In the genomic region with DNA sequence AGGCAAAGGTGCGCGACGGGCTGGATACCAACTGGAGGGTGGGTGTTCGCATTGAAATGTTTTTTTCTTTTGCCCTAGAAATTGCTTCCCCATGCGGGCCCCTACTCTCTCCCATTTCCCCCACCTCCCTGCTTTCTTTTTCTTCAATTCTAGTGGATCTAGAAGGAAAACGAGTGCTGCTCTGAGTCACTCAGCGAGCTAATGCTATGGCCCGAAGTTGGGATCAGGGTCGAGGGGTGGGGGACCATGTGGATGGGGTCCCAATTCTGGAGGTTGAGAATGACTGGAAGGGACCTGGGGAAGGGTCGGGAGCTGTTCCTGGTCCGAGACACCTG, we compare ENCODE assay signal across 9 cellular contexts.
DNase-seq lines count a peak whose midpoint lies in the region; ATAC-seq and TF ChIP-seq lines count a peak whose summit lies in the region.
"Had no signal": no experiment of that assay in that cellular context is flagged by ENCODE, and none has a peak within 500 bp of the region (broad histone marks: within the 10 kb centered on the region; RNA-seq: fewer than 3 reads in every experiment).

No MANE protein-coding gene starts in this region.

- TF ChIP-seq CTCF in GM23338 (conservative IDR thresholded peaks at IDR 0.05; ENCODE audit: low read depth in 2 of 2) (no peak), body of pancreas (IDR thresholded peaks at IDR 0.05) (no peak), spleen (IDR thresholded peaks at IDR 0.05 in 8 of 11, conservative IDR thresholded peaks at IDR 0.05 in 3 of 11) (no peak)

- H3K4me1 ChIP-seq in GM23338 (ENCODE audit: insufficient read depth) (peaks cover 30% of the 10 kb centered on the region), body of pancreas (peaks cover 31% of the 10 kb centered on the region), iPS-18a (ENCODE audit: control insufficient read depth, low read depth, low read length) (peaks cover 24% of the 10 kb centered on the region), spleen (peaks cover 5 to 37% (median 32%) of the 10 kb centered on the region in 6 donors)

- H3K79me2 ChIP-seq in GM23338 (replicated peaks; ENCODE audit: insufficient read depth) = peaks cover 47% of the 10 kb centered on the region

- H3K27me3 Mint-ChIP-seq in GM23338 (ENCODE audit: insufficient read depth, low read depth, poor library complexity) = peaks cover 36% of the 10 kb centered on the region

- no peak for TF ChIP-seq POLR2A in body of pancreas (IDR thresholded peaks at IDR 0.05)
- TF ChIP-seq POLR2A in spleen (IDR thresholded peaks at IDR 0.05) = no peak

- peak overlapping the region; percentile 91 for H3K9ac ChIP-seq in iPS-18a (ENCODE audit: low read length)

- H3K27ac ChIP-seq in GM23338 (ENCODE audit: low read depth) = peak overlapping the region; percentile 98
- no peak overlapping the region for H3K27ac ChIP-seq in body of pancreas
- peak overlapping the region; percentile 94 for H3K27ac ChIP-seq in iPS-18a (ENCODE audit: low read length)
- no peak overlapping the region for H3K27ac ChIP-seq in spleen

- H3K9me3 Mint-ChIP-seq in GM23338 = no peaks in the 10 kb centered on the region; the same call in 2 of the 3 replicates

- ATAC-seq in GM23338 (peak; percentile 1; the same call in 2 of the 3 replicates), body of pancreas (peak; percentile 21), HG02885 (IDR thresholded peaks at IDR 0.05; ENCODE audit: poor library complexity, unreplicated experiment) (no peak)

- H3K27me3 ChIP-seq in GM23338 (ENCODE audit: insufficient read depth) (peaks cover 20% of the 10 kb centered on the region), body of pancreas (peaks cover 0 to 18% of the 10 kb centered on the region in 2 donors), iPS-18a (ENCODE audit: control insufficient read depth, insufficient read depth, low read length) (peaks cover 21% of the 10 kb centered on the region), spleen (replicated peaks in 1 of 7) (peaks cover 4 to 85% (median 47%) of the 10 kb centered on the region in 7 donors)

- no peaks in the 10 kb centered on the region for H4K20me1 ChIP-seq in GM23338 (replicated peaks; ENCODE audit: insufficient read depth)

- peaks cover 16% of the 10 kb centered on the region for H3F3A ChIP-seq in GM23338 (replicated peaks; ENCODE audit: low read depth)

- DNase-seq in GM23338 (ENCODE audit: low spot score) (no peak), body of pancreas (no peak), spleen (no peak), NCI-H510A (lab: John Stamatoyannopoulos, UW) (no peak), superior temporal gyrus (ENCODE audit: extremely low spot score) (no peak)
- DNase-seq in activated CD4-positive, alpha-beta T cell treated with anti-CD3 and anti-CD28 coated beads, Interleukin-2, amount 50 U/mL, for 48 hours = no peak
- DNase-seq: NCI-H526 treated with DMSO at 0.1 percent for 48 hours had no signal

- peak overlapping the region; percentile 94 for H3K4me3 Mint-ChIP-seq in GM23338

- H3K4me3 ChIP-seq in GM23338 (peak overlapping the region; percentile 87), body of pancreas (no peak overlapping the region), iPS-18a (ENCODE audit: low read length) (peak overlapping the region; percentile 97), spleen (peak overlapping the region in 6 of 8 donors; percentile 2 to 56 (median 22))

- H3K4me1 Mint-ChIP-seq in GM23338 = peaks cover 28% of the 10 kb centered on the region

- intact Hi-C loops in body of pancreas (cut with DNase I) (no loop called here), spleen (cut with DNase I; ENCODE audit: low total_unique reads) (no loop called here)

- peak overlapping the region; percentile 1; the same call in 1 of the 2 replicates for H2AFZ ChIP-seq in GM23338

- H3K36me3 Mint-ChIP-seq in GM23338 (ENCODE audit: low read depth) = peaks cover 27% of the 10 kb centered on the region

- peak overlapping the region; percentile 95 for H3K4me2 ChIP-seq in GM23338

- no peaks in the 10 kb centered on the region for H3K9me2 ChIP-seq in GM23338 (ENCODE audit: insufficient read depth)

- H3K9me3 ChIP-seq in body of pancreas (no peaks in the 10 kb centered on the region), iPS-18a (ENCODE audit: control insufficient read depth, low read depth, low read length) (no peaks in the 10 kb centered on the region), spleen (no peaks in the 10 kb centered on the region)

- H3K36me3 ChIP-seq in GM23338 (ENCODE audit: insufficient read depth) (no peaks in the 10 kb centered on the region), body of pancreas (replicated peaks in 1 of 2; ENCODE audit: insufficient read depth in 1 of 2, low read depth in 2 of 2) (no peaks in the 10 kb centered on the region), iPS-18a (ENCODE audit: control insufficient read depth, low read depth, low read length) (peaks cover 12% of the 10 kb centered on the region), spleen (no peaks in the 10 kb centered on the region)

- WGBS in body of pancreas, 2 donors = 6 to 10% methylated on average over 11 of the region's 11 CpGs
- 2 to 5% (median 4%) methylated on average over 11 of the region's 11 CpGs for WGBS in spleen, 5 donors

- peak overlapping the region; percentile 93 for H3K27ac Mint-ChIP-seq in GM23338

TF ChIP-seq in GM23338, 12 proteins besides CTCF, POLR2A, EP300 and RAD21 (continues in another document):
- no peak for TF ChIP-seq ZNF114 (CRISPR knock-in tag; IDR thresholded peaks at IDR 0.05)
- TF ChIP-seq EZH2 (IDR thresholded peaks at IDR 0.05; ENCODE audit: low read depth, unreplicated experiment) = no peak
- no peak for TF ChIP-seq STAT1 (IDR thresholded peaks at IDR 0.05; ENCODE audit: unreplicated experiment)
- no peak for TF ChIP-seq JUNB (IDR thresholded peaks at IDR 0.05; ENCODE audit: unreplicated experiment)
- no peak for TF ChIP-seq ZNF331 (CRISPR knock-in tag; IDR thresholded peaks at IDR 0.05; ENCODE audit: low read depth)
- TF ChIP-seq EZH2phosphoT487 (IDR thresholded peaks at IDR 0.05; ENCODE audit: unreplicated experiment) = no peak
- TF ChIP-seq ZNF462 (CRISPR knock-in tag; IDR thresholded peaks at IDR 0.05) = no peak

Comparison
In these comparisons a context has a peak if more than half of its experiments do, and no peak if none do; other contexts are left out.
1. H3K27ac ChIP-seq: peak in GM23338 (single experiment) and iPS-18a (single experiment); none in body of pancreas (0 of 4) and spleen (0 of 8).
2. H3K4me3 ChIP-seq: peak in GM23338 (single experiment), iPS-18a (single experiment) and spleen (6 of 8); none in body of pancreas (0 of 2).